In the genomic region with DNA sequence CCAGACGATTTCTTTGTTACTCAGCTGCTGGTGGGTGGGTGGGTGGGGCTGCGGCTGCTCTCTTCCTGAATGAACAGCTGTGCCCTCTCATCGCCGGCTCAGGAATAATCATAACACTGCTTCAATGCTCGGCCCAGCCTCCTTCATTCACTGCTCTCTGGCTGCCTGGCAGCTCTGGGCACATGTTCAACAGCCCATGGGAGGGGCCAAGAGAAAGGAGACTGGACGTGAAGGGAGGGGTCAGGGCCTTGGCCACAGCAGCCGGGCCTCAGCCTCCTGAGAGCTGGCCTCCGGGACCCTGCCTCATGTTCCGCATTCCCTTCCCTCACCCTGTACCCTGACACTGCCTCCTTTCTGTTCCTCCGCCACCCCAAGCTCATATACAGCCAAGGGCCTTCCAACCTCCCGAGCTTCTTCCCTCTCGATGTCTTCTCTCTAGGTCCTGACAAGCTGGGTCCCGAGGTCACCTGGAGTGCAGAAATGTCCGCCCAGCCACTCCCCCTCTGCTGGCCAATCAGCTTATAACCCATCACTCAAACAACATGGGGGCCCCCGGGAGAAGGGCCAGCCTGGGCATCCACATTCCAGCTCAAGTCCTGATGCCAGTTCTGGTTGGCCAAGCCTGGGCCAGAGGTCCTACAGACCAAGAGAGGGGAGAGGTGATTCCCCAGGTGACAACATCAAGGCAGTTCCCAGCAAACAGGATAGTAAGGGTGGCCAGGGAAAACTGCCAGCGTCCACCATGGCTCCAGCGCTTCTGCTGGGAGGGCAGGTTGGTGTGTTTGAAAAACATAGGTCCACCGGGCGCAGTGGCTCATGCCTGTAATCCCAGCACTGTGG, we compare ENCODE assay signal across 9 cellular contexts. TPM values are rescaled to one million over a fixed set of nuclear protein-coding genes. Genes with fewer than 3 reads are reported as not detected.
DNase-seq lines count a peak whose midpoint lies in the region; ATAC-seq lines count a peak whose summit lies in the region.
"Had no signal": no experiment of that assay in that cellular context is flagged by ENCODE, and none has a peak within 500 bp of the region (broad histone marks: within the 10 kb centered on the region; RNA-seq: fewer than 3 reads in every experiment).

No MANE protein-coding gene starts in this region.

- no peak for DNase-seq in activated T-cell treated with anti-CD3 and anti-CD28 coated beads, Interleukin-2, amount 50 U/mL, for 4 hours
- DNase-seq in activated T-cell treated with anti-CD3 and anti-CD28 coated beads, Interleukin-2, amount 50 U/mL, for 24 hours: no peak
- DNase-seq in amygdala (lab: John Stamatoyannopoulos, UW) (peak in 45 of 56 donors; percentile 14 to 80 (median 55)), iPS-NIHi7 (ENCODE audit: extremely low spot score) (peak; percentile 51), superior temporal gyrus (ENCODE audit: extremely low spot score) (peak; percentile 60), GM19240 (ENCODE audit: insufficient read length, low spot score) (no peak)

- no peaks in the 10 kb centered on the region for H3K9me3 Mint-ChIP-seq in activated T-cell treated with anti-CD3 and anti-CD28 coated beads, Interleukin-2, amount 50 U/mL, for 4 hours
- H3K9me3 Mint-ChIP-seq in activated T-cell treated with anti-CD3 and anti-CD28 coated beads, Interleukin-2, amount 50 U/mL, for 24 hours: no peaks in the 10 kb centered on the region

- ATAC-seq in activated T-cell treated with anti-CD3 and anti-CD28 coated beads, Interleukin-2, amount 50 U/mL, for 4 hours: peak; percentile 51 to 74
- ATAC-seq in HG03521 (IDR thresholded peaks at IDR 0.05; ENCODE audit: unreplicated experiment) (no peak), HG03139 (IDR thresholded peaks at IDR 0.05; ENCODE audit: unreplicated experiment) (no peak)

- no peaks in the 10 kb centered on the region for H3K36me3 Mint-ChIP-seq in activated T-cell treated with anti-CD3 and anti-CD28 coated beads, Interleukin-2, amount 50 U/mL, for 4 hours (ENCODE audit: insufficient read depth)
- H3K36me3 Mint-ChIP-seq in activated T-cell treated with anti-CD3 and anti-CD28 coated beads, Interleukin-2, amount 50 U/mL, for 24 hours (ENCODE audit: low read depth): no peaks in the 10 kb centered on the region

- peaks cover 2% of the 10 kb centered on the region for H3K4me1 Mint-ChIP-seq in activated T-cell treated with anti-CD3 and anti-CD28 coated beads, Interleukin-2, amount 50 U/mL, for 4 hours (ENCODE audit: low read depth)
- H3K4me1 Mint-ChIP-seq in activated T-cell treated with anti-CD3 and anti-CD28 coated beads, Interleukin-2, amount 50 U/mL, for 24 hours (ENCODE audit: low read depth): peaks cover 9% of the 10 kb centered on the region

- H3K27me3 Mint-ChIP-seq in activated T-cell treated with anti-CD3 and anti-CD28 coated beads, Interleukin-2, amount 50 U/mL, for 4 hours (ENCODE audit: low read depth): peaks cover 35% of the 10 kb centered on the region
- H3K27me3 Mint-ChIP-seq in activated T-cell treated with anti-CD3 and anti-CD28 coated beads, Interleukin-2, amount 50 U/mL, for 24 hours: peaks cover 35% of the 10 kb centered on the region

- no peak overlapping the region for H3K4me3 Mint-ChIP-seq in activated T-cell treated with anti-CD3 and anti-CD28 coated beads, Interleukin-2, amount 50 U/mL, for 4 hours
- H3K4me3 Mint-ChIP-seq in activated T-cell treated with anti-CD3 and anti-CD28 coated beads, Interleukin-2, amount 50 U/mL, for 24 hours: no peak overlapping the region

- H3K27ac Mint-ChIP-seq in activated T-cell treated with anti-CD3 and anti-CD28 coated beads, Interleukin-2, amount 50 U/mL, for 24 hours: no peak overlapping the region

RNA-seq across cellular contexts. Expression of gene CSDC2, which starts 3.2 kb away (rescaled TPM):
- under 1 TPM in 2 of 3 donors, not detected in 1; 0.08 to 0.16 TPM for total RNA-seq in activated T-cell treated with anti-CD3 and anti-CD28 coated beads, Interleukin-2, amount 50 U/mL, for 4 hours
- total RNA-seq: T-helper 1 cell treated with Interleukin-12 subunit alpha and Interleukin-12 subunit beta and Interleukin-4 antibody, amounts not matched to agents 30 ng/mL and 1 ng/mL, for 36 hours had no signal

RNA-seq across cellular contexts. Expression of gene POLR3H, which starts 13.4 kb away (rescaled TPM):
- total RNA-seq in activated T-cell treated with anti-CD3 and anti-CD28 coated beads, Interleukin-2, amount 50 U/mL, for 4 hours: 100 to 1,000 TPM; 108 to 140 (median 109) TPM

RNA-seq across cellular contexts. Expression of gene PMM1, which starts 32.0 kb away (rescaled TPM):
- total RNA-seq in activated T-cell treated with anti-CD3 and anti-CD28 coated beads, Interleukin-2, amount 50 U/mL, for 4 hours: 10 to 100 TPM; 17.1 to 19.7 (median 18.4) TPM

Comparison
In these comparisons a context has a peak if more than half of its experiments do, and no peak if none do; other contexts are left out.
1. ATAC-seq: peak in activated T-cell treated with anti-CD3 and anti-CD28 coated beads, Interleukin-2, amount 50 U/mL, for 4 hours (2 of 2); none in HG03521 (single experiment) and HG03139 (single experiment).
2. DNase-seq: peak in amygdala (45 of 56), iPS-NIHi7 (single experiment) and superior temporal gyrus (single experiment); none in activated T-cell treated with anti-CD3 and anti-CD28 coated beads, Interleukin-2, amount 50 U/mL, for 4 hours (single experiment), activated T-cell treated with anti-CD3 and anti-CD28 coated beads, Interleukin-2, amount 50 U/mL, for 24 hours (single experiment) and GM19240 (single experiment).